ENCODE assay signal across 28 cellular contexts in genomic region chr4:86757468-86757867, GRCh38.
"Had no signal": no experiment of that assay in that cellular context is flagged by ENCODE, and none has a peak within 500 bp of the region (broad histone marks: within the 10 kb centered on the region; RNA-seq: fewer than 3 reads in every experiment).

No MANE protein-coding gene starts in this region.

- H3K27ac Mint-ChIP-seq: activated CD4-positive, alpha-beta memory T cell treated with anti-CD3 and anti-CD28 coated beads for 36 hours; activated CD4-positive, alpha-beta T cell treated with anti-CD3 and anti-CD28 coated beads, Interleukin-2, amount 10 ng/mL, durations not matched to agents 24 days and 14 days; activated T-helper 17 cell treated with anti-CD3 and anti-CD28 coated beads, Interleukin-2, amount 50 U/mL, for 72 hours; dendritic cell treated with granulocyte-macrophage colony-stimulating factor and Interleukin-4, amounts not matched to agents 40 ng/mL and 50 ng/mL, for 4 days; endodermal cell; immature natural killer cell; natural killer cell treated with Interleukin-12 subunit alpha and Interleukin-12 subunit beta and Interleukin-15 and Interleukin-18, amount 100 ng/mL, for 72 hours; T-helper 1 cell treated with Interleukin-12 subunit alpha and Interleukin-12 subunit beta and Interleukin-4 antibody, amounts not matched to agents 30 μg/mL and 1 μg/mL, for 36 hours had no signal

- H3K9me3 Mint-ChIP-seq: activated CD4-positive, alpha-beta memory T cell treated with anti-CD3 and anti-CD28 coated beads for 36 hours; activated CD4-positive, alpha-beta T cell treated with anti-CD3 and anti-CD28 coated beads, Interleukin-2, amount 10 ng/mL, durations not matched to agents 24 days and 14 days; activated T-cell treated with anti-CD3 and anti-CD28 coated beads, Interleukin-2, amount 50 U/mL, for 4 hours; activated T-helper 17 cell treated with anti-CD3 and anti-CD28 coated beads, Interleukin-2, amount 50 U/mL, for 72 hours; central memory CD8-positive, alpha-beta T cell; dendritic cell treated with granulocyte-macrophage colony-stimulating factor and Interleukin-4, amounts not matched to agents 40 ng/mL and 50 ng/mL, for 4 days; endodermal cell; natural killer cell treated with Interleukin-12 subunit alpha and Interleukin-12 subunit beta and Interleukin-15 and Interleukin-18, amount 100 ng/mL, for 72 hours; T-helper 1 cell treated with Interleukin-12 subunit alpha and Interleukin-12 subunit beta and Interleukin-4 antibody, amounts not matched to agents 30 μg/mL and 1 μg/mL, for 36 hours had no signal

- H3K27me3 ChIP-seq: heart left ventricle, left lung, right atrium auricular region, transverse colon had no signal

- H3K27me3 Mint-ChIP-seq: activated CD4-positive, alpha-beta T cell treated with anti-CD3 and anti-CD28 coated beads, Interleukin-2, amount 10 ng/mL, durations not matched to agents 24 days and 14 days; activated T-helper 17 cell treated with anti-CD3 and anti-CD28 coated beads, Interleukin-2, amount 50 U/mL, for 72 hours; central memory CD8-positive, alpha-beta T cell; dendritic cell treated with granulocyte-macrophage colony-stimulating factor and Interleukin-4, amounts not matched to agents 40 ng/mL and 50 ng/mL, for 4 days had no signal

- H3K4me3 ChIP-seq: heart left ventricle, left lung, lower lobe of right lung, mucosa of descending colon, right atrium auricular region, transverse colon had no signal

- H3K4me3 Mint-ChIP-seq: activated CD4-positive, alpha-beta memory T cell treated with anti-CD3 and anti-CD28 coated beads for 36 hours; activated CD4-positive, alpha-beta T cell treated with anti-CD3 and anti-CD28 coated beads, Interleukin-2, amount 10 ng/mL, durations not matched to agents 24 days and 14 days; activated T-cell treated with anti-CD3 and anti-CD28 coated beads, Interleukin-2, amount 50 U/mL, for 4 hours; activated T-helper 17 cell treated with anti-CD3 and anti-CD28 coated beads, Interleukin-2, amount 50 U/mL, for 72 hours; central memory CD8-positive, alpha-beta T cell; dendritic cell treated with granulocyte-macrophage colony-stimulating factor and Interleukin-4, amounts not matched to agents 40 ng/mL and 50 ng/mL, for 4 days; endodermal cell; immature natural killer cell; natural killer cell treated with Interleukin-12 subunit alpha and Interleukin-12 subunit beta and Interleukin-15 and Interleukin-18, amount 100 ng/mL, for 72 hours; T-helper 1 cell treated with Interleukin-12 subunit alpha and Interleukin-12 subunit beta and Interleukin-4 antibody, amounts not matched to agents 30 μg/mL and 1 μg/mL, for 36 hours had no signal

- DNase-seq: activated CD4-positive, alpha-beta memory T cell treated with anti-CD3 and anti-CD28 coated beads for 36 hours; activated CD4-positive, alpha-beta T cell treated with anti-CD3 and anti-CD28 coated beads, Interleukin-2, amount 10 ng/mL, durations not matched to agents 24 days and 14 days; activated CD4-positive, CD25-positive, alpha-beta regulatory T cell treated with anti-CD3 and anti-CD28 coated beads, Interleukin-2, amount 50 U/mL, for 72 hours; activated gamma-delta T cell treated with Interleukin-2 at 50 U/mL for 16 hours; activated naive CD4-positive, alpha-beta T cell treated with anti-CD3 and anti-CD28 coated beads, Interleukin-2, amount 50 U/mL, for 16 hours; activated T-cell treated with anti-CD3 and anti-CD28 coated beads, Interleukin-2, amount 50 U/mL, for 4 hours; amygdala; endodermal cell; foreskin fibroblast; heart left ventricle; hypothalamus; immature natural killer cell; kidney glomerular epithelial cell; left lung; lower lobe of right lung; mucosa of descending colon; stimulated activated CD4-positive, alpha-beta T cell treated with anti-CD3 and anti-CD28 coated beads, Interleukin-15, amount 100 ng/mL, for 24 hours; stimulated activated CD4-positive, alpha-beta T cell treated with anti-CD3 and anti-CD28 coated beads, Interleukin-2, amount 100 ng/mL, for 24 hours; stimulated activated naive CD4-positive, alpha-beta T cell treated with Interleukin-2 at 50 U/mL for 16 hours; T-helper 9 cell; transverse colon; WERI-Rb-1 had no signal

- H3K36me3 Mint-ChIP-seq: activated CD4-positive, alpha-beta memory T cell treated with anti-CD3 and anti-CD28 coated beads for 36 hours; immature natural killer cell; natural killer cell treated with Interleukin-12 subunit alpha and Interleukin-12 subunit beta and Interleukin-15 and Interleukin-18, amount 100 ng/mL, for 72 hours had no signal

- H3K4me1 Mint-ChIP-seq: activated CD4-positive, alpha-beta T cell treated with anti-CD3 and anti-CD28 coated beads, Interleukin-2, amount 10 ng/mL, durations not matched to agents 24 days and 14 days; central memory CD8-positive, alpha-beta T cell; immature natural killer cell had no signal

- H3K27ac ChIP-seq: heart left ventricle, left lung, lower lobe of right lung, right atrium auricular region, transverse colon, WERI-Rb-1 had no signal

- H3K36me3 ChIP-seq: right atrium auricular region, transverse colon had no signal

- H3K4me1 ChIP-seq: heart left ventricle, left lung, lower lobe of right lung, right atrium auricular region, transverse colon had no signal

- H3K9me3 ChIP-seq: heart left ventricle, left lung, lower lobe of right lung, mucosa of descending colon, right atrium auricular region, transverse colon had no signal
